ENCODE assay signal across 2 cellular contexts in genomic region chr11:69431893-69432738, GRCh38.
A peak's percentile ranks its signal among the peaks of the same experiment; 100 is the strongest.
TF ChIP-seq lines count a peak whose summit lies in the region.

No MANE protein-coding gene starts in this region.

TF ChIP-seq in Ishikawa, 13 proteins besides CTCF, POLR2A, EP300 and RAD21:
- TF ChIP-seq USF1 (IDR thresholded peaks at IDR 0.05) (peak; percentile 46), EGR1 (IDR thresholded peaks at IDR 0.05) (no peak), MAX (IDR thresholded peaks at IDR 0.05) (peak; percentile 59; the same call in 1 of the 2 replicates)
TF ChIP-seq in Ishikawa: peak in this region for 2.

TF ChIP-seq in H1, 55 proteins besides CTCF, POLR2A, EP300 and RAD21:
- TF ChIP-seq SAP30 (IDR thresholded peaks at IDR 0.05; ENCODE audit: insufficient read depth, insufficient replicate concordance, low read length) (no peak), GTF2F1 (IDR thresholded peaks at IDR 0.05; ENCODE audit: borderline replicate concordance, low read depth, low read length) (no peak), GABPA (IDR thresholded peaks at IDR 0.05; ENCODE audit: borderline replicate concordance, insufficient read depth, low read length) (no peak), TAF1 (IDR thresholded peaks at IDR 0.05; ENCODE audit: low read depth, low read length) (no peak), SIX5 (IDR thresholded peaks at IDR 0.05; ENCODE audit: low read depth, low read length) (no peak), SP4 (IDR thresholded peaks at IDR 0.05; ENCODE audit: low read length) (no peak), ZNF274 (IDR thresholded peaks at IDR 0.05; ENCODE audit: borderline replicate concordance, extremely low read depth, low read length) (no peak), POU5F1 (IDR thresholded peaks at IDR 0.05; ENCODE audit: low read depth, low read length) (no peak), BACH1 (IDR thresholded peaks at IDR 0.05; ENCODE audit: low read length) (no peak), CTBP2 (IDR thresholded peaks at IDR 0.05; ENCODE audit: borderline replicate concordance, insufficient read depth, insufficient read length, low read length) (no peak), ASH2L (IDR thresholded peaks at IDR 0.05; ENCODE audit: low read length) (no peak), YY1 (IDR thresholded peaks at IDR 0.05; ENCODE audit: low read depth, low read length) (no peak), CHD1 (IDR thresholded peaks at IDR 0.05; ENCODE audit: low read depth, low read length) (no peak), TEAD4 (IDR thresholded peaks at IDR 0.05; ENCODE audit: low read depth, low read length) (no peak), EGR1 (IDR thresholded peaks at IDR 0.05; ENCODE audit: borderline replicate concordance, low read depth, low read length) (no peak)
